ENCODE assay signal across 1 cellular context in genomic region chr11:35579557-35580396, GRCh38.
TF ChIP-seq lines count a peak whose summit lies in the region.

No MANE protein-coding gene starts in this region.

TF ChIP-seq in H1, 55 proteins besides CTCF, POLR2A, EP300 and RAD21:
- TF ChIP-seq SIN3A (conservative IDR thresholded peaks at IDR 0.05 in 1 of 2, IDR thresholded peaks at IDR 0.05 in 1 of 2; ENCODE audit: low read depth in 1 of 2, low read length in 2 of 2) (no peak), BACH1 (IDR thresholded peaks at IDR 0.05; ENCODE audit: low read length) (peak; percentile 69)
